1 cellular context compared by ENCODE assay signal in the genomic region with DNA sequence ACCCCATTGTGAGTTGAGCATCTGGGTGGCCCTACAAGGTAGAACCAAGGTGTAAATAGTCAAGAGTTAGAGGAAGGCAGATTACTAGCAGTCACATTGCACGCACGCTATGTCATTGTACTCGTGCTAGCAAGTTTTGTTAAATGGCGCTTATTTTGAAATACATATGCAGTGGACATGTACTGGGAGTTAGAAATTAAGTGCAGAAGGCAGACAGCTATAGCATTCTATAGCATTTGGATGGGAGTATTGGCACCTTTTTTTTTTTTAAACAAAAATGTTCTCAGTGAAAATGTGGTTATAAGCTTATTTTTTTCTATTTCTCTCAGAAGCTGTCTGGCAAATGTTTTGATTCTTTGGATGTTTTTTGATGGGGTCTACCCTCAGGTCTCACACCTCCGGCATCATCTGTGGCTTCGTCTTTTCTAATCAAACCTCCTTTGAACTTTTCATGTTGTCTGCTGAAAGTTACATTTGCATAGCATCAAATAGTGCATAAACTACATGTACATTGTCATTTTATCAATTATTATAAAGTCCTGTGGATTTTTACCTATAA.
TF ChIP-seq lines count a peak whose summit lies in the region.

No MANE protein-coding gene starts in this region.

TF ChIP-seq in WTC11, 78 proteins besides CTCF, POLR2A, EP300 and RAD21 (continued from another document):
- TF ChIP-seq, protein P1, sequence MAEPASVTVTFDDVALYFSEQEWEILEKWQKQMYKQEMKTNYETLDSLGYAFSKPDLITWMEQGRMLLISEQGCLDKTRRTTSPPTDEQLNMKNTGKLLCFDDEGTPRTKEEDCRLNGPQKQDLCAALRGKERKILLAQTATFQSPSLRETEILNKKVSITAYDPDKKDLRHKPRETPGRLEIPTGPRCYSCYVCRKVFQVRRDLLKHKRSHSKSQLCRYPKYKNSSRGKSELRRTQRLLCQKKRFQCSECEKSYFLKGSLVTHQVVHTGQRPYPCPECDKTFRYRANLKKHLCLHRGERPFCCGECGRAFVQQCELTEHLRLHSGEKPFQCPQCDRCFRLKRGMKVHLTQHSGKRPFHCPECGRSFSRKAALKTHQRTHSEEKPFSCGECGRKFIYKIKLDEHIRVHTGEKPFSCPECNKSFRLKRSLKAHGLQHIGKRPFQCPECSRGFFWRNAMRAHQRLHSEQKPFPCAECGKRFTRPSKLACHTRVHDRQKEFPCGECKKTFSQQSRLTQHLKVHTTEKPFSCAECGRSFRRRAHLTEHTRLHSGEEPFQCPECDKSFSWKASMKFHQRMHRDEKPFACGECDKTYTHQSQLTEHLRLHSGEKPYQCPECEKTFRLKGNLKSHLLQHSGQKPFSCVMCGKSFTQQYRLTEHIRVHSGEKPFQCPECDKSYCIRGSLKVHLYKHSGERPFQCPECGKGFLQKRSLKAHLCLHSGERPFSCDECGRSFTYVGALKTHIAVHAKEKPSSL (CRISPR knock-in tag; conservative IDR thresholded peaks at IDR 0.05) = no peak
- TF ChIP-seq, protein P2, sequence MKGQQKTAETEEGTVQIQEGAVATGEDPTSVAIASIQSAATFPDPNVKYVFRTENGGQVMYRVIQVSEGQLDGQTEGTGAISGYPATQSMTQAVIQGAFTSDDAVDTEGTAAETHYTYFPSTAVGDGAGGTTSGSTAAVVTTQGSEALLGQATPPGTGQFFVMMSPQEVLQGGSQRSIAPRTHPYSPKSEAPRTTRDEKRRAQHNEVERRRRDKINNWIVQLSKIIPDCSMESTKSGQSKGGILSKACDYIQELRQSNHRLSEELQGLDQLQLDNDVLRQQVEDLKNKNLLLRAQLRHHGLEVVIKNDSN (CRISPR knock-in tag; IDR thresholded peaks at IDR 0.05) = no peak
- TF ChIP-seq, protein P3, sequence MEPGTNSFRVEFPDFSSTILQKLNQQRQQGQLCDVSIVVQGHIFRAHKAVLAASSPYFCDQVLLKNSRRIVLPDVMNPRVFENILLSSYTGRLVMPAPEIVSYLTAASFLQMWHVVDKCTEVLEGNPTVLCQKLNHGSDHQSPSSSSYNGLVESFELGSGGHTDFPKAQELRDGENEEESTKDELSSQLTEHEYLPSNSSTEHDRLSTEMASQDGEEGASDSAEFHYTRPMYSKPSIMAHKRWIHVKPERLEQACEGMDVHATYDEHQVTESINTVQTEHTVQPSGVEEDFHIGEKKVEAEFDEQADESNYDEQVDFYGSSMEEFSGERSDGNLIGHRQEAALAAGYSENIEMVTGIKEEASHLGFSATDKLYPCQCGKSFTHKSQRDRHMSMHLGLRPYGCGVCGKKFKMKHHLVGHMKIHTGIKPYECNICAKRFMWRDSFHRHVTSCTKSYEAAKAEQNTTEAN (CRISPR knock-in tag; IDR thresholded peaks at IDR 0.05) = no peak
- TF ChIP-seq RORB (CRISPR knock-in tag; IDR thresholded peaks at IDR 0.05) (no peak), NR1H2 (CRISPR knock-in tag; IDR thresholded peaks at IDR 0.05) (no peak), NR2C2 (CRISPR knock-in tag; IDR thresholded peaks at IDR 0.05) (no peak)
- TF ChIP-seq, protein P4, sequence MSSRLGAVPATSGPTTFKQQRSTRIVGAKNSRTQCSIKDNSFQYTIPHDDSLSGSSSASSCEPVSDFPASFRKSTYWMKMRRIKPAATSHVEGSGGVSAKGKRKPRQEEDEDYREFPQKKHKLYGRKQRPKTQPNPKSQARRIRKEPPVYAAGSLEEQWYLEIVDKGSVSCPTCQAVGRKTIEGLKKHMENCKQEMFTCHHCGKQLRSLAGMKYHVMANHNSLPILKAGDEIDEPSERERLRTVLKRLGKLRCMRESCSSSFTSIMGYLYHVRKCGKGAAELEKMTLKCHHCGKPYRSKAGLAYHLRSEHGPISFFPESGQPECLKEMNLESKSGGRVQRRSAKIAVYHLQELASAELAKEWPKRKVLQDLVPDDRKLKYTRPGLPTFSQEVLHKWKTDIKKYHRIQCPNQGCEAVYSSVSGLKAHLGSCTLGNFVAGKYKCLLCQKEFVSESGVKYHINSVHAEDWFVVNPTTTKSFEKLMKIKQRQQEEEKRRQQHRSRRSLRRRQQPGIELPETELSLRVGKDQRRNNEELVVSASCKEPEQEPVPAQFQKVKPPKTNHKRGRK (CRISPR knock-in tag; IDR thresholded peaks at IDR 0.05; ENCODE audit: borderline replicate concordance) = no peak
- TF ChIP-seq, protein P5, sequence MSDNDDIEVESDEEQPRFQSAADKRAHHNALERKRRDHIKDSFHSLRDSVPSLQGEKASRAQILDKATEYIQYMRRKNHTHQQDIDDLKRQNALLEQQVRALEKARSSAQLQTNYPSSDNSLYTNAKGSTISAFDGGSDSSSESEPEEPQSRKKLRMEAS (CRISPR knock-in tag; IDR thresholded peaks at IDR 0.05) = no peak
